In genomic region chr1:244552336-244552735, GRCh38 we compare ENCODE assay signal across 1 cellular context.
TF ChIP-seq lines count a peak whose summit lies in the region.

No MANE protein-coding gene starts in this region.

TF ChIP-seq in HepG2, 621 proteins besides CTCF, POLR2A, EP300 and RAD21 (continued from another document):
- no peak for TF ChIP-seq ZNF609 (CRISPR knock-in tag; IDR thresholded peaks at IDR 0.05; ENCODE audit: borderline replicate concordance)
- no peak for TF ChIP-seq MYNN (CRISPR knock-in tag; IDR thresholded peaks at IDR 0.05; ENCODE audit: low read depth)
TF ChIP-seq in HepG2: peak in this region for 10.
